ENCODE assay signal across 1 cellular context in genomic region chr1:228166170-228166936, GRCh38.
TF ChIP-seq lines count a peak whose summit lies in the region.

No MANE protein-coding gene starts in this region.

TF ChIP-seq in HCT116, 20 proteins besides CTCF, POLR2A, EP300 and RAD21:
- no peak for TF ChIP-seq TCF7L2 (IDR thresholded peaks at IDR 0.05; ENCODE audit: borderline replicate concordance, extremely low read depth, insufficient read depth, insufficient read length)
- TF ChIP-seq CEBPB (IDR thresholded peaks at IDR 0.05; ENCODE audit: low read depth) = no peak
- TF ChIP-seq EGR1 (IDR thresholded peaks at IDR 0.05; ENCODE audit: low read depth) = no peak
- peak; percentile 67 for TF ChIP-seq SIN3A (IDR thresholded peaks at IDR 0.05; ENCODE audit: low read depth)
- TF ChIP-seq EZH2phosphoT487 (IDR thresholded peaks at IDR 0.05; ENCODE audit: borderline replicate concordance) = no peak
